ENCODE assay signal across 8 cellular contexts in genomic region chr18:74596959-74597661, GRCh38. TPM values are rescaled to one million over a fixed set of nuclear protein-coding genes. Genes with fewer than 3 reads are reported as not detected.
A peak's percentile ranks its signal among the peaks of the same experiment; 100 is the strongest.
DNase-seq lines count a peak whose midpoint lies in the region; ATAC-seq and TF ChIP-seq lines count a peak whose summit lies in the region.

No MANE protein-coding gene starts in this region.

- DNase-seq in SIG-M5 treated with dmso at 0.1 percent for 504 hours (lab: John Stamatoyannopoulos, UW; ENCODE audit: unreplicated experiment) (peak; percentile 75), SIG-M5 (lab: John Stamatoyannopoulos, UW) (no peak), NCI-H2196 treated with DMSO at 0.1 percent for 48 hours (lab: John Stamatoyannopoulos, UW; ENCODE audit: unreplicated experiment) (peak; percentile 75), lung (ENCODE audit: low spot score) (peak; percentile 55)
- DNase-seq in activated CD4-positive, alpha-beta T cell treated with anti-CD3 and anti-CD28 coated beads, Interleukin-2, amount 10 ng/mL, durations not matched to agents 7 days and 5 days = peak; percentile 73
- peak; percentile 41 to 49 (median 43) for DNase-seq in stimulated activated CD4-positive, alpha-beta T cell treated with anti-CD3 and anti-CD28 coated beads, TNF-alpha, amount 100 ng/mL, for 48 hours (ENCODE audit: low read depth in 3 of 3)

- H3K27me3 Mint-ChIP-seq in activated CD4-positive, alpha-beta T cell treated with anti-CD3 and anti-CD28 coated beads, Interleukin-2, amount 10 ng/mL, durations not matched to agents 7 days and 5 days = no peaks in the 10 kb centered on the region
- no peaks in the 10 kb centered on the region for H3K27me3 Mint-ChIP-seq in dendritic cell treated with granulocyte-macrophage colony-stimulating factor and Interleukin-4, amounts not matched to agents 40 ng/mL and 50 ng/mL, for 4 days

- peaks cover 2 to 4% of the 10 kb centered on the region in 2 donors for H3K36me3 ChIP-seq in lung (ENCODE audit: control insufficient read depth in 2 of 2, insufficient read depth in 2 of 2, low read length in 2 of 2)

- CTCF ChIA-PET in activated CD4-positive, alpha-beta T cell treated with anti-CD3 and anti-CD28 coated beads, Interleukin-2, amount 10 ng/mL, durations not matched to agents 7 days and 5 days (lab: Charles Lee) = interaction anchor here (1.4 kb wide), 1 partner anchor 9 kb away, joined by 5 read pairs; no protein-coding TSS in a partner anchor

- TF ChIP-seq CTCF in lung (IDR thresholded peaks at IDR 0.05; ENCODE audit: control extremely low read depth, extremely low read depth) = no peak

- ATAC-seq in HG02938 (IDR thresholded peaks at IDR 0.05; ENCODE audit: unreplicated experiment) = peak; percentile 31
- peak; percentile 48 for ATAC-seq in lung (ENCODE audit: insufficient read depth, low FRiP score)

- intact Hi-C loops in dendritic cell treated with granulocyte-macrophage colony-stimulating factor and Interleukin-4, amounts not matched to agents 40 ng/mL and 50 ng/mL, for 4 days (cut with micrococcal nuclease) = loop anchor here (1.0 to 10.0 kb wide), 3 partner anchors 96 to 449 kb away; partner anchors contain the start of gene TIMM21

- peak overlapping the region; percentile 95 to 96 for H3K27ac ChIP-seq in lung (ENCODE audit: low read depth in 1 of 2, low read length in 1 of 2)

- H3K36me3 Mint-ChIP-seq in activated CD4-positive, alpha-beta T cell treated with anti-CD3 and anti-CD28 coated beads, Interleukin-2, amount 10 ng/mL, durations not matched to agents 7 days and 5 days (ENCODE audit: low read depth) = peaks cover 43% of the 10 kb centered on the region
- H3K36me3 Mint-ChIP-seq in dendritic cell treated with granulocyte-macrophage colony-stimulating factor and Interleukin-4, amounts not matched to agents 40 ng/mL and 50 ng/mL, for 4 days (ENCODE audit: low read depth) = peaks cover 52% of the 10 kb centered on the region

- H3K9me3 ChIP-seq in lung (ENCODE audit: control insufficient read depth in 2 of 2, insufficient read depth in 1 of 2, low read length in 1 of 2) = no peaks in the 10 kb centered on the region

- WGBS in lung, 2 donors = 0 to 1% methylated on average over 44 to 46 of the region's 46 CpGs

- H3K4me3 ChIP-seq in lung = peak overlapping the region; percentile 67

- H3K9me3 Mint-ChIP-seq in activated CD4-positive, alpha-beta T cell treated with anti-CD3 and anti-CD28 coated beads, Interleukin-2, amount 10 ng/mL, durations not matched to agents 7 days and 5 days = peaks cover 5% of the 10 kb centered on the region
- peaks cover 9% of the 10 kb centered on the region for H3K9me3 Mint-ChIP-seq in dendritic cell treated with granulocyte-macrophage colony-stimulating factor and Interleukin-4, amounts not matched to agents 40 ng/mL and 50 ng/mL, for 4 days

- peaks cover 46% of the 10 kb centered on the region for H3K4me1 Mint-ChIP-seq in activated CD4-positive, alpha-beta T cell treated with anti-CD3 and anti-CD28 coated beads, Interleukin-2, amount 10 ng/mL, durations not matched to agents 7 days and 5 days
- H3K4me1 Mint-ChIP-seq in dendritic cell treated with granulocyte-macrophage colony-stimulating factor and Interleukin-4, amounts not matched to agents 40 ng/mL and 50 ng/mL, for 4 days (ENCODE audit: low read depth) = peaks cover 45% of the 10 kb centered on the region

- peaks cover 4 to 5% of the 10 kb centered on the region in 2 donors for H3K4me1 ChIP-seq in lung (ENCODE audit: control insufficient read depth in 2 of 2, insufficient read depth in 2 of 2, low read length in 2 of 2)

- no peaks in the 10 kb centered on the region for H3K27me3 ChIP-seq in lung (ENCODE audit: control insufficient read depth, insufficient read depth)

- H3K4me3 Mint-ChIP-seq in activated CD4-positive, alpha-beta T cell treated with anti-CD3 and anti-CD28 coated beads, Interleukin-2, amount 10 ng/mL, durations not matched to agents 7 days and 5 days = peak overlapping the region; percentile 94
- peak overlapping the region; percentile 97 for H3K4me3 Mint-ChIP-seq in dendritic cell treated with granulocyte-macrophage colony-stimulating factor and Interleukin-4, amounts not matched to agents 40 ng/mL and 50 ng/mL, for 4 days

- POLR2A ChIA-PET in activated CD4-positive, alpha-beta T cell treated with anti-CD3 and anti-CD28 coated beads, Interleukin-2, amount 10 ng/mL, durations not matched to agents 7 days and 5 days (lab: Charles Lee) = no interaction called here

- peak overlapping the region; percentile 100 for H3K27ac Mint-ChIP-seq in activated CD4-positive, alpha-beta T cell treated with anti-CD3 and anti-CD28 coated beads, Interleukin-2, amount 10 ng/mL, durations not matched to agents 7 days and 5 days
- H3K27ac Mint-ChIP-seq in dendritic cell treated with granulocyte-macrophage colony-stimulating factor and Interleukin-4, amounts not matched to agents 40 ng/mL and 50 ng/mL, for 4 days = peak overlapping the region; percentile 99

RNA-seq across cellular contexts. Expression of gene ZNF407, which starts 0.6 kb away (rescaled TPM):
- total RNA-seq in activated CD4-positive, alpha-beta T cell treated with anti-CD3 and anti-CD28 coated beads, Interleukin-2, amount 10 ng/mL, durations not matched to agents 7 days and 5 days = 10 to 100 TPM; 19.3 TPM
- total RNA-seq in lung = 10 to 100 TPM; 14.1 to 34.9 TPM
- polyA plus RNA-seq in lung = 1 to 10 TPM; 2.8 to 4.9 TPM
